Comparison of ENCODE assay signal across 22 cellular contexts in genomic region chr5:169599451-169599850, GRCh38.
"Had no signal": no experiment of that assay in that cellular context is flagged by ENCODE, and none has a peak within 500 bp of the region (broad histone marks: within the 10 kb centered on the region; RNA-seq: fewer than 3 reads in every experiment).

No MANE protein-coding gene starts in this region.

- H3K79me2 ChIP-seq: hepatocyte had no signal

- H3K27me3 ChIP-seq: breast epithelium, gastroesophageal sphincter, hepatocyte had no signal

- DNase-seq: activated CD4-positive, alpha-beta T cell treated with anti-CD3 and anti-CD28 coated beads for 4 hours; activated CD8-positive, alpha-beta memory T cell treated with anti-CD3 and anti-CD28 coated beads, Interleukin-2, amount 50 U/mL, for 4 hours; activated CD8-positive, alpha-beta T cell treated with anti-CD3 and anti-CD28 coated beads, Interleukin-2, amount 10 ng/mL, durations not matched to agents 7 days and 5 days; activated gamma-delta T cell; activated T-cell treated with anti-CD3 and anti-CD28 coated beads, Interleukin-2, amount 50 U/mL, for 48 hours; cerebellar nuclear complex; left ventricle myocardium superior; nucleus accumbens; right cardiac atrium; stimulated activated CD4-positive, alpha-beta T cell treated with anti-CD3 and anti-CD28 coated beads, Interleukin-4, amount 100 ng/mL, for 24 hours; stimulated activated naive CD4-positive, alpha-beta T cell; substantia nigra; trophoblast cell had no signal

- H3K4me1 Mint-ChIP-seq: nephron, WTC11 had no signal

- H3K4me3 Mint-ChIP-seq: activated CD8-positive, alpha-beta T cell treated with anti-CD3 and anti-CD28 coated beads, Interleukin-2, amount 10 ng/mL, durations not matched to agents 7 days and 5 days; nephron; WTC11 had no signal

- H3K4me2 ChIP-seq: hepatocyte had no signal

- H2AFZ ChIP-seq: hepatocyte had no signal

- H3K36me3 ChIP-seq: prostate gland had no signal

- H3K27ac ChIP-seq: breast epithelium, gastroesophageal sphincter, hepatocyte, prostate gland, SK-N-MC, skin epidermis had no signal

- H3K4me1 ChIP-seq: breast epithelium, gastroesophageal sphincter, prostate gland had no signal

- H3K9me3 ChIP-seq: breast epithelium, gastroesophageal sphincter, prostate gland had no signal

- H3K27ac Mint-ChIP-seq: activated CD8-positive, alpha-beta T cell treated with anti-CD3 and anti-CD28 coated beads, Interleukin-2, amount 10 ng/mL, durations not matched to agents 7 days and 5 days; activated naive CD4-positive, alpha-beta T cell treated with anti-CD3 and anti-CD28 coated beads, Interleukin-2, amount 50 U/mL, for 72 hours; nephron; WTC11 had no signal

- H3K4me3 ChIP-seq: breast epithelium, gastroesophageal sphincter, hepatocyte, prostate gland, SK-N-MC, skin epidermis had no signal

- H3K9me3 Mint-ChIP-seq: activated naive CD4-positive, alpha-beta T cell treated with anti-CD3 and anti-CD28 coated beads, Interleukin-2, amount 50 U/mL, for 72 hours; nephron; WTC11 had no signal
